ENCODE assay signal across 1 cellular context in genomic region chr3:129196601-129197000, GRCh38.
TF ChIP-seq lines count a peak whose summit lies in the region.

No MANE protein-coding gene starts in this region.

TF ChIP-seq in SK-N-SH treated with all-trans-retinoic acid at 6 μM for 48 hours, 23 proteins besides CTCF, POLR2A, EP300 and RAD21 (continued from another document):
- no peak for TF ChIP-seq TSHZ2 (CRISPR knock-in tag; IDR thresholded peaks at IDR 0.05)
- no peak for TF ChIP-seq BACH2 (CRISPR knock-in tag; IDR thresholded peaks at IDR 0.05; ENCODE audit: borderline replicate concordance)
- no peak for TF ChIP-seq ZNF70 (CRISPR knock-in tag; IDR thresholded peaks at IDR 0.05)
- TF ChIP-seq ZNF565 (CRISPR knock-in tag; conservative IDR thresholded peaks at IDR 0.05; ENCODE audit: low read depth), result no peak
- no peak for TF ChIP-seq ZC3H10 (CRISPR knock-in tag; IDR thresholded peaks at IDR 0.05)
- no peak for TF ChIP-seq TOX (CRISPR knock-in tag; IDR thresholded peaks at IDR 0.05; ENCODE audit: borderline replicate concordance)
- TF ChIP-seq CREB5 (CRISPR knock-in tag; IDR thresholded peaks at IDR 0.05; ENCODE audit: low read depth), result no peak
- TF ChIP-seq, protein P1, sequence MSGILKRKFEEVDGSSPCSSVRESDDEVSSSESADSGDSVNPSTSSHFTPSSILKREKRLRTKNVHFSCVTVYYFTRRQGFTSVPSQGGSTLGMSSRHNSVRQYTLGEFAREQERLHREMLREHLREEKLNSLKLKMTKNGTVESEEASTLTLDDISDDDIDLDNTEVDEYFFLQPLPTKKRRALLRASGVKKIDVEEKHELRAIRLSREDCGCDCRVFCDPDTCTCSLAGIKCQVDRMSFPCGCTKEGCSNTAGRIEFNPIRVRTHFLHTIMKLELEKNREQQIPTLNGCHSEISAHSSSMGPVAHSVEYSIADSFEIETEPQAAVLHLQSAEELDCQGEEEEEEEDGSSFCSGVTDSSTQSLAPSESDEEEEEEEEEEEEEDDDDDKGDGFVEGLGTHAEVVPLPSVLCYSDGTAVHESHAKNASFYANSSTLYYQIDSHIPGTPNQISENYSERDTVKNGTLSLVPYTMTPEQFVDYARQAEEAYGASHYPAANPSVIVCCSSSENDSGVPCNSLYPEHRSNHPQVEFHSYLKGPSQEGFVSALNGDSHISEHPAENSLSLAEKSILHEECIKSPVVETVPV (CRISPR knock-in tag; IDR thresholded peaks at IDR 0.05), result no peak
- no peak for TF ChIP-seq OSR1 (CRISPR knock-in tag; IDR thresholded peaks at IDR 0.05)
- no peak for TF ChIP-seq ZNF8 (CRISPR knock-in tag; IDR thresholded peaks at IDR 0.05)
- TF ChIP-seq ARNTL (CRISPR knock-in tag; IDR thresholded peaks at IDR 0.05; ENCODE audit: borderline replicate concordance, low read depth), result no peak
- no peak for TF ChIP-seq ZFP30 (CRISPR knock-in tag; IDR thresholded peaks at IDR 0.05)
